Comparison of ENCODE assay signal across 8 cellular contexts in the genomic region with DNA sequence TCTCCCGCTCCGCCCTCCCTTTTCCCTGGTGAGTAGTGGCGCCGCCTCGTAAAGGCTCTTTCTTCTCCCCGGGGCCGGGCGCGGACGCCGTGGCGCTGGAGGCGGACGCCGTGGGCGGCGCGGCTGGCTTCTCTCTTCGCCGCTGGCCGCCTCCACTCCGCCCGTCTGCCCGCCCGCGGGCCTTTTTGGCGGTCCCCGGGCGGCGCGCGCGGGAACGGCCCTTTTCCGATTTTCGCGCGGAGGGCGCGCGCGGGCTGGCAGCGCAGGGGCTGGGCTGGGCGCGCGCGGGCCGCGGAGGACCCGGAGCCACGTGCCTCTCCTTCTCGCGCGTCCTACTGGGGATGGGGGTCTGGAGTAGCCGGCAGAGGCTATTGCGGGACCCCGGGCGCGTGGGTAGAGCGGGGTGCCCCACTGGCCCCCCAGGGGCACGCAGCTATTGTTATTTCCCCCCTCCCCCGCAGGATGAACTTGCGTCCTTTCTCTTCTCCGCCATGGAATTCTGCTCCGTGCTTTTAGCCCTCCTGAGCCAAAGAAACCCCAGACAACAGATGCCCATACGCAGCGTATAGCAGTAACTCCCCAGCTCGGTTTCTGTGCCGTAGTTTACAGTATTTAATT. TPM values are rescaled to one million over a fixed set of nuclear protein-coding genes. Genes with fewer than 3 reads are reported as not detected.
A peak's percentile ranks its signal among the peaks of the same experiment; 100 is the strongest.
DNase-seq lines count a peak whose midpoint lies in the region; ATAC-seq and TF ChIP-seq lines count a peak whose summit lies in the region.

No MANE protein-coding gene starts in this region.

- H3K27me3 ChIP-seq in SK-N-SH (ENCODE audit: insufficient read depth): no peaks in the 10 kb centered on the region
- no peaks in the 10 kb centered on the region for H3K27me3 ChIP-seq in stomach smooth muscle (ENCODE audit: control insufficient read depth in 1 of 2, insufficient read depth in 2 of 2, low read length in 2 of 2)

- POLR2A ChIA-PET in SK-N-SH (lab: Yijun Ruan, JAX): interaction anchor here (0.8 to 1.8 kb wide), 4 partner anchors 12 to 37 kb away, joined by 3 to 8 read pairs (median 4); no protein-coding TSS in a partner anchor

- H3K27ac Mint-ChIP-seq in central memory CD8-positive, alpha-beta T cell (ENCODE audit: low read depth): peak overlapping the region; percentile 79
- peak overlapping the region; percentile 82 for H3K27ac Mint-ChIP-seq in memory B cell

- peak overlapping the region; percentile 88 for H3K4me3 Mint-ChIP-seq in central memory CD8-positive, alpha-beta T cell
- peak overlapping the region; percentile 83 for H3K4me3 Mint-ChIP-seq in memory B cell

- TF ChIP-seq EP300 in SK-N-SH (IDR thresholded peaks at IDR 0.05; ENCODE audit: borderline replicate concordance in 1 of 2, low read depth in 1 of 2, low read length in 1 of 2): no peak

- H3K4me1 ChIP-seq in SK-N-SH (ENCODE audit: control insufficient read depth in 1 of 2, insufficient read depth in 2 of 2, low read depth in 1 of 2, low read length in 1 of 2): peaks cover 19 to 42% of the 10 kb centered on the region in 2 experiments
- H3K4me1 ChIP-seq in stomach smooth muscle (ENCODE audit: control insufficient read depth, insufficient read depth, low read length): peaks cover 20% of the 10 kb centered on the region

- CTCF ChIA-PET in SK-N-SH (lab: Yijun Ruan, JAX): interaction anchor here (0.9 to 3.2 kb wide), 6 partner anchors 13 to 116 kb away, joined by 3 to 26 read pairs (median 5); no protein-coding TSS in a partner anchor

- H2AFZ ChIP-seq in SK-N-SH (ENCODE audit: low read depth): no peak overlapping the region; the same call in 1 of the 2 replicates

- no peak for TF ChIP-seq CTCF in SK-N-SH (IDR thresholded peaks at IDR 0.05)

- H3K9ac ChIP-seq in SK-N-SH (peak overlapping the region; percentile 96), stomach smooth muscle (ENCODE audit: low read length in 2 of 2) (peak overlapping the region; percentile 85 to 86)

- H3K4me3 ChIP-seq in SK-N-SH (ENCODE audit: low read depth in 2 of 2, low read length in 1 of 2) (peak overlapping the region; percentile 62 to 76), stomach smooth muscle (ENCODE audit: low read length in 2 of 2) (peak overlapping the region; percentile 82 to 87)

- no peaks in the 10 kb centered on the region for H3K9me2 ChIP-seq in SK-N-SH

- under 1% methylated on average over 34 of the region's 69 CpGs for WGBS in SK-N-SH (ENCODE audit: low lambda C conversion rate)

- H3K9me3 ChIP-seq in SK-N-SH: no peaks in the 10 kb centered on the region
- H3K9me3 ChIP-seq in stomach smooth muscle (ENCODE audit: control insufficient read depth in 2 of 2, low read length in 2 of 2): no peaks in the 10 kb centered on the region

- H3K9me3 Mint-ChIP-seq in central memory CD8-positive, alpha-beta T cell: no peaks in the 10 kb centered on the region
- no peaks in the 10 kb centered on the region for H3K9me3 Mint-ChIP-seq in memory B cell

- DNase-seq in AG08396 (ENCODE audit: low spot score): peak; percentile 54
- DNase-seq in SK-N-SH: peak; percentile 73
- DNase-seq in central memory CD8-positive, alpha-beta T cell (ENCODE audit: low spot score in 2 of 2): no peak
- no peak for DNase-seq in memory B cell (ENCODE audit: low spot score in 2 of 2)

- H3K4me2 ChIP-seq in SK-N-SH: peak overlapping the region; percentile 77

- no peak for TF ChIP-seq RAD21 in SK-N-SH (IDR thresholded peaks at IDR 0.05; ENCODE audit: low read length)

- H4K20me1 ChIP-seq in SK-N-SH (ENCODE audit: insufficient read depth): peaks cover 46% of the 10 kb centered on the region

- H3K36me3 ChIP-seq in SK-N-SH (replicated peaks in 1 of 2; ENCODE audit: control insufficient read depth in 1 of 2, insufficient read depth in 2 of 2, low read length in 1 of 2): peaks cover 32 to 41% of the 10 kb centered on the region in 2 experiments
- H3K36me3 ChIP-seq in stomach smooth muscle (ENCODE audit: control insufficient read depth in 2 of 2, insufficient read depth in 2 of 2, low read length in 2 of 2): peaks cover 3 to 16% of the 10 kb centered on the region in 2 donors

- ATAC-seq in GM18907 (IDR thresholded peaks at IDR 0.05; ENCODE audit: unreplicated experiment) (peak; percentile 31), HG03280 (IDR thresholded peaks at IDR 0.05; ENCODE audit: unreplicated experiment) (peak; percentile 28), memory B cell (ENCODE audit: low read depth) (peak; percentile 22), HG02623 (IDR thresholded peaks at IDR 0.05; ENCODE audit: unreplicated experiment) (no peak)
- ATAC-seq in central memory CD8-positive, alpha-beta T cell (replicated peaks; ENCODE audit: extremely low read depth, poor library complexity, severe bottlenecking): peak; percentile 20

- no peaks in the 10 kb centered on the region for H3K27me3 Mint-ChIP-seq in central memory CD8-positive, alpha-beta T cell
- H3K27me3 Mint-ChIP-seq in memory B cell: no peaks in the 10 kb centered on the region

- H3K27ac ChIP-seq in SK-N-SH (ENCODE audit: low read depth in 2 of 2, low read length in 1 of 2) (peak overlapping the region; percentile 75 to 93), stomach smooth muscle (ENCODE audit: low read length) (peak overlapping the region; percentile 88)

- peaks cover 16% of the 10 kb centered on the region for H3F3A ChIP-seq in SK-N-SH (replicated peaks; ENCODE audit: insufficient read depth)

- H3K79me2 ChIP-seq in SK-N-SH (ENCODE audit: insufficient read depth): peaks cover 69% of the 10 kb centered on the region

- peaks cover 61% of the 10 kb centered on the region for H3K36me3 Mint-ChIP-seq in central memory CD8-positive, alpha-beta T cell (ENCODE audit: insufficient read depth)
- H3K36me3 Mint-ChIP-seq in memory B cell: peaks cover 7% of the 10 kb centered on the region

- peaks cover 72% of the 10 kb centered on the region for H3K4me1 Mint-ChIP-seq in central memory CD8-positive, alpha-beta T cell
- peaks cover 19% of the 10 kb centered on the region for H3K4me1 Mint-ChIP-seq in memory B cell

TF ChIP-seq in SK-N-SH, 30 proteins besides CTCF, POLR2A, EP300 and RAD21:
- TF ChIP-seq MAX (IDR thresholded peaks at IDR 0.05; ENCODE audit: low read depth) (peak; percentile 26; the same call in 1 of the 2 replicates), NFIC (IDR thresholded peaks at IDR 0.05; ENCODE audit: borderline replicate concordance) (no peak), FOXM1 (IDR thresholded peaks at IDR 0.05; ENCODE audit: low read depth) (no peak), MXI1 (IDR thresholded peaks at IDR 0.05; ENCODE audit: low read depth, low read length) (peak; percentile 78)

RNA-seq across cellular contexts. Expression of gene SLC20A1, which starts 0.5 kb away (rescaled TPM):
- 56.3 and 62.0 TPM in 2 replicates for polyA plus RNA-seq in SK-N-SH (2012; rRNA removed)
- 52.8 and 58.8 TPM in 2 replicates for polyA plus RNA-seq in SK-N-SH (2012; cell fraction: cytosol; rRNA removed)
- 64.5 and 103 TPM in 2 replicates for polyA plus RNA-seq in SK-N-SH (2012; cell fraction: nucleus; rRNA removed)

Comparison
In these comparisons a context has a peak if more than half of its experiments do, and no peak if none do; other contexts are left out.
1. DNase-seq: peak in AG08396 (single experiment) and SK-N-SH (single experiment); none in central memory CD8-positive, alpha-beta T cell (0 of 2) and memory B cell (0 of 2).